Comparison of ENCODE assay signal across 1 cellular context in the genomic region with DNA sequence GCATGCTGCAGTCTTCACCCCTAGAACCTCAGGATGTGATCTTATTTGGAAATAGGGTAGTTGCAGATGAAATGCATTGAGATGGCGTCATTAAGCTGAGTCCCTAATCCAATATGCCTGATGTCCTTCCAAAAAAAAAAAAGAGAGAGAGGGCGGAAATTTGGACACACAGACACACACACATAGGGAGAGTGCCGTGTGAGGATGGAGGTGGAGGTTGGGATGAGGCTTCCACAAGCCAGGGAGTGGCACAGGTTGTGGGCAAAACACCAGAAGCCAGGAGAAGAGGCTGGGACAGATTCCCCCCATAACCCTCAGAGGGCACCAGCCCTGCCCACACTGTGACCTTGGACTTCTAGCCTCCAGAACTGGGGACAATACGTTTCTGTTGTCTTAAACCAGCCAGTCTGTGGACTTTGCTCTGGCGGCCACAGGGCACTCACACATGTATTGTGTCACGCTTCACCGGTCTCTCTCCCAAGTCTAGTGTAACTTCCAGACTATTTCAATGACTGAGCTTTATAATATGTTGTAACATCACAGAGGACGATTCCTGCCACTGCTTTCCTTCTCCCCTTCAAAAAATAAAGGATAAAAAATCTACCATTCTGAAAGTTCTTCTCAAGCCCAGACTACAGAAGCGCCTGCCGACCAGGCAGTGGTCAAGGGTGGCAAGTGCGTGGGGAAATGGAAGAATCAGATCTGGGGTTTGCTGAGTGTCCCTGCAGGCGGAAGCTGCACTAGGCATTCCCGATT.
TF ChIP-seq lines count a peak whose summit lies in the region.

No MANE protein-coding gene starts in this region.

TF ChIP-seq in HepG2, 621 proteins besides CTCF, POLR2A, EP300 and RAD21 (continues in another document):
- TF ChIP-seq, protein P1, sequence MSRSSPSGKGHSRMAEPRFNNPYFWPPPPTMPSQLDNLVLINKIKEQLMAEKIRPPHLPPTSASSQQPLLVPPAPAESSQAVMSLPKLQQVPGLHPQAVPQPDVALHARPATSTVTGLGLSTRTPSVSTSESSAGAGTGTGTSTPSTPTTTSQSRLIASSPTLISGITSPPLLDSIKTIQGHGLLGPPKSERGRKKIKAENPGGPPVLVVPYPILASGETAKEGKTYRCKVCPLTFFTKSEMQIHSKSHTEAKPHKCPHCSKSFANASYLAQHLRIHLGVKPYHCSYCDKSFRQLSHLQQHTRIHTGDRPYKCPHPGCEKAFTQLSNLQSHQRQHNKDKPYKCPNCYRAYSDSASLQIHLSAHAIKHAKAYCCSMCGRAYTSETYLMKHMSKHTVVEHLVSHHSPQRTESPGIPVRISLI (CRISPR knock-in tag; IDR thresholded peaks at IDR 0.05; ENCODE audit: borderline replicate concordance), result no peak
- peak; percentile 69; the same call in 1 of the 2 replicates for TF ChIP-seq MIER3 (CRISPR knock-in tag; IDR thresholded peaks at IDR 0.05; ENCODE audit: borderline replicate concordance)
- no peak for TF ChIP-seq FOSL1 (CRISPR knock-in tag; IDR thresholded peaks at IDR 0.05; ENCODE audit: borderline replicate concordance)
- TF ChIP-seq TBX2 (CRISPR knock-in tag; IDR thresholded peaks at IDR 0.05; ENCODE audit: borderline replicate concordance), result peak; percentile 50; the same call in 1 of the 2 replicates
- TF ChIP-seq NFKB2 (CRISPR knock-in tag; IDR thresholded peaks at IDR 0.05; ENCODE audit: borderline replicate concordance), result no peak
- no peak for TF ChIP-seq SMAD9 (CRISPR knock-in tag; IDR thresholded peaks at IDR 0.05)
- TF ChIP-seq, protein P2, sequence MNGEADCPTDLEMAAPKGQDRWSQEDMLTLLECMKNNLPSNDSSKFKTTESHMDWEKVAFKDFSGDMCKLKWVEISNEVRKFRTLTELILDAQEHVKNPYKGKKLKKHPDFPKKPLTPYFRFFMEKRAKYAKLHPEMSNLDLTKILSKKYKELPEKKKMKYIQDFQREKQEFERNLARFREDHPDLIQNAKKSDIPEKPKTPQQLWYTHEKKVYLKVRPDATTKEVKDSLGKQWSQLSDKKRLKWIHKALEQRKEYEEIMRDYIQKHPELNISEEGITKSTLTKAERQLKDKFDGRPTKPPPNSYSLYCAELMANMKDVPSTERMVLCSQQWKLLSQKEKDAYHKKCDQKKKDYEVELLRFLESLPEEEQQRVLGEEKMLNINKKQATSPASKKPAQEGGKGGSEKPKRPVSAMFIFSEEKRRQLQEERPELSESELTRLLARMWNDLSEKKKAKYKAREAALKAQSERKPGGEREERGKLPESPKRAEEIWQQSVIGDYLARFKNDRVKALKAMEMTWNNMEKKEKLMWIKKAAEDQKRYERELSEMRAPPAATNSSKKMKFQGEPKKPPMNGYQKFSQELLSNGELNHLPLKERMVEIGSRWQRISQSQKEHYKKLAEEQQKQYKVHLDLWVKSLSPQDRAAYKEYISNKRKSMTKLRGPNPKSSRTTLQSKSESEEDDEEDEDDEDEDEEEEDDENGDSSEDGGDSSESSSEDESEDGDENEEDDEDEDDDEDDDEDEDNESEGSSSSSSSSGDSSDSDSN (CRISPR knock-in tag; IDR thresholded peaks at IDR 0.05), result no peak
- no peak for TF ChIP-seq ZNF496 (CRISPR knock-in tag; IDR thresholded peaks at IDR 0.05; ENCODE audit: insufficient replicate concordance)
- TF ChIP-seq TOPORS (CRISPR knock-in tag; IDR thresholded peaks at IDR 0.05), result 0 out of 2 replicates have a peak, but pooled peaks have one; percentile 54
- TF ChIP-seq HNF4A (CRISPR knock-in tag; IDR thresholded peaks at IDR 0.05), result peak; percentile 98
- no peak for TF ChIP-seq CENPT (CRISPR knock-in tag; IDR thresholded peaks at IDR 0.05; ENCODE audit: low read depth)
- TF ChIP-seq, protein P3, sequence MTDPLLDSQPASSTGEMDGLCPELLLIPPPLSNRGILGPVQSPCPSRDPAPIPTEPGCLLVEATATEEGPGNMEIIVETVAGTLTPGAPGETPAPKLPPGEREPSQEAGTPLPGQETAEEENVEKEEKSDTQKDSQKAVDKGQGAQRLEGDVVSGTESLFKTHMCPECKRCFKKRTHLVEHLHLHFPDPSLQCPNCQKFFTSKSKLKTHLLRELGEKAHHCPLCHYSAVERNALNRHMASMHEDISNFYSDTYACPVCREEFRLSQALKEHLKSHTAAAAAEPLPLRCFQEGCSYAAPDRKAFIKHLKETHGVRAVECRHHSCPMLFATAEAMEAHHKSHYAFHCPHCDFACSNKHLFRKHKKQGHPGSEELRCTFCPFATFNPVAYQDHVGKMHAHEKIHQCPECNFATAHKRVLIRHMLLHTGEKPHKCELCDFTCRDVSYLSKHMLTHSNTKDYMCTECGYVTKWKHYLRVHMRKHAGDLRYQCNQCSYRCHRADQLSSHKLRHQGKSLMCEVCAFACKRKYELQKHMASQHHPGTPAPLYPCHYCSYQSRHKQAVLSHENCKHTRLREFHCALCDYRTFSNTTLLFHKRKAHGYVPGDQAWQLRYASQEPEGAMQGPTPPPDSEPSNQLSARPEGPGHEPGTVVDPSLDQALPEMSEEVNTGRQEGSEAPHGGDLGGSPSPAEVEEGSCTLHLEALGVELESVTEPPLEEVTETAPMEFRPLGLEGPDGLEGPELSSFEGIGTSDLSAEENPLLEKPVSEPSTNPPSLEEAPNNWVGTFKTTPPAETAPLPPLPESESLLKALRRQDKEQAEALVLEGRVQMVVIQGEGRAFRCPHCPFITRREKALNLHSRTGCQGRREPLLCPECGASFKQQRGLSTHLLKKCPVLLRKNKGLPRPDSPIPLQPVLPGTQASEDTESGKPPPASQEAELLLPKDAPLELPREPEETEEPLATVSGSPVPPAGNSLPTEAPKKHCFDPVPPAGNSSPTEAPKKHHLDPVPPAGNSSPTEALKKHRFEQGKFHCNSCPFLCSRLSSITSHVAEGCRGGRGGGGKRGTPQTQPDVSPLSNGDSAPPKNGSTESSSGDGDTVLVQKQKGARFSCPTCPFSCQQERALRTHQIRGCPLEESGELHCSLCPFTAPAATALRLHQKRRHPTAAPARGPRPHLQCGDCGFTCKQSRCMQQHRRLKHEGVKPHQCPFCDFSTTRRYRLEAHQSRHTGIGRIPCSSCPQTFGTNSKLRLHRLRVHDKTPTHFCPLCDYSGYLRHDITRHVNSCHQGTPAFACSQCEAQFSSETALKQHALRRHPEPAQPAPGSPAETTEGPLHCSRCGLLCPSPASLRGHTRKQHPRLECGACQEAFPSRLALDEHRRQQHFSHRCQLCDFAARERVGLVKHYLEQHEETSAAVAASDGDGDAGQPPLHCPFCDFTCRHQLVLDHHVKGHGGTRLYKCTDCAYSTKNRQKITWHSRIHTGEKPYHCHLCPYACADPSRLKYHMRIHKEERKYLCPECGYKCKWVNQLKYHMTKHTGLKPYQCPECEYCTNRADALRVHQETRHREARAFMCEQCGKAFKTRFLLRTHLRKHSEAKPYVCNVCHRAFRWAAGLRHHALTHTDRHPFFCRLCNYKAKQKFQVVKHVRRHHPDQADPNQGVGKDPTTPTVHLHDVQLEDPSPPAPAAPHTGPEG (CRISPR knock-in tag; IDR thresholded peaks at IDR 0.05), result no peak
- TF ChIP-seq XRCC5 (optimal IDR thresholded peaks at IDR 0.05; ENCODE audit: low read length), result peak; percentile 27
- TF ChIP-seq ZBTB8A (CRISPR knock-in tag; IDR thresholded peaks at IDR 0.05; ENCODE audit: borderline replicate concordance, low read depth), result no peak
- TF ChIP-seq ISX (CRISPR knock-in tag; conservative IDR thresholded peaks at IDR 0.05), result no peak
- no peak for TF ChIP-seq MEF2D (CRISPR knock-in tag; IDR thresholded peaks at IDR 0.05)
- no peak for TF ChIP-seq ZNF350 (CRISPR knock-in tag; IDR thresholded peaks at IDR 0.05; ENCODE audit: borderline replicate concordance, low read depth)
- TF ChIP-seq, protein P4, sequence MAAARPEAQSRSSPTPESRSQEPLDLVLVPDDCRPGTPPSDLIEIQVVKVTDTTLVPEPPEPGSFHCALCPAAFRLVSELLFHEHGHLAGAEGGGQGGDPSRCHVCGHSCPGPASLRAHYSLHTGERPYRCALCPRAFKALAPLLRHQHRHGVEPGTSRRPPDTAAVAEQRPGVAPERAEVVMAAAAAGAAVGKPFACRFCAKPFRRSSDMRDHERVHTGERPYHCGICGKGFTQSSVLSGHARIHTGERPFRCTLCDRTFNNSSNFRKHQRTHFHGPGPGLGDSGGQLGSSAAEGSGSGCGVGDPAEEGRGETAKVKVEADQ (CRISPR knock-in tag; IDR thresholded peaks at IDR 0.05; ENCODE audit: borderline replicate concordance), result no peak
- TF ChIP-seq, protein P5, sequence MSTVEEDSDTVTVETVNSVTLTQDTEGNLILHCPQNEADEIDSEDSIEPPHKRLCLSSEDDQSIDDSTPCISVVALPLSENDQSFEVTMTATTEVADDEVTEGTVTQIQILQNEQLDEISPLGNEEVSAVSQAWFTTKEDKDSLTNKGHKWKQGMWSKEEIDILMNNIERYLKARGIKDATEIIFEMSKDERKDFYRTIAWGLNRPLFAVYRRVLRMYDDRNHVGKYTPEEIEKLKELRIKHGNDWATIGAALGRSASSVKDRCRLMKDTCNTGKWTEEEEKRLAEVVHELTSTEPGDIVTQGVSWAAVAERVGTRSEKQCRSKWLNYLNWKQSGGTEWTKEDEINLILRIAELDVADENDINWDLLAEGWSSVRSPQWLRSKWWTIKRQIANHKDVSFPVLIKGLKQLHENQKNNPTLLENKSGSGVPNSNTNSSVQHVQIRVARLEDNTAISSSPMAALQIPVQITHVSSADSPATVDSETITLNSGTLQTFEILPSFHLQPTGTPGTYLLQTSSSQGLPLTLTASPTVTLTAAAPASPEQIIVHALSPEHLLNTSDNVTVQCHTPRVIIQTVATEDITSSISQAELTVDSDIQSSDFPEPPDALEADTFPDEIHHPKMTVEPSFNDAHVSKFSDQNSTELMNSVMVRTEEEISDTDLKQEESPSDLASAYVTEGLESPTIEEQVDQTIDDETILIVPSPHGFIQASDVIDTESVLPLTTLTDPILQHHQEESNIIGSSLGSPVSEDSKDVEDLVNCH (CRISPR knock-in tag; IDR thresholded peaks at IDR 0.05), result no peak
- TF ChIP-seq, protein P6, sequence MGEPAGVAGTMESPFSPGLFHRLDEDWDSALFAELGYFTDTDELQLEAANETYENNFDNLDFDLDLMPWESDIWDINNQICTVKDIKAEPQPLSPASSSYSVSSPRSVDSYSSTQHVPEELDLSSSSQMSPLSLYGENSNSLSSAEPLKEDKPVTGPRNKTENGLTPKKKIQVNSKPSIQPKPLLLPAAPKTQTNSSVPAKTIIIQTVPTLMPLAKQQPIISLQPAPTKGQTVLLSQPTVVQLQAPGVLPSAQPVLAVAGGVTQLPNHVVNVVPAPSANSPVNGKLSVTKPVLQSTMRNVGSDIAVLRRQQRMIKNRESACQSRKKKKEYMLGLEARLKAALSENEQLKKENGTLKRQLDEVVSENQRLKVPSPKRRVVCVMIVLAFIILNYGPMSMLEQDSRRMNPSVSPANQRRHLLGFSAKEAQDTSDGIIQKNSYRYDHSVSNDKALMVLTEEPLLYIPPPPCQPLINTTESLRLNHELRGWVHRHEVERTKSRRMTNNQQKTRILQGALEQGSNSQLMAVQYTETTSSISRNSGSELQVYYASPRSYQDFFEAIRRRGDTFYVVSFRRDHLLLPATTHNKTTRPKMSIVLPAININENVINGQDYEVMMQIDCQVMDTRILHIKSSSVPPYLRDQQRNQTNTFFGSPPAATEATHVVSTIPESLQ (CRISPR knock-in tag; conservative IDR thresholded peaks at IDR 0.05), result no peak
- no peak; the same call in 1 of the 2 replicates for TF ChIP-seq PHF21A (CRISPR knock-in tag; IDR thresholded peaks at IDR 0.05)
- TF ChIP-seq, protein P7, sequence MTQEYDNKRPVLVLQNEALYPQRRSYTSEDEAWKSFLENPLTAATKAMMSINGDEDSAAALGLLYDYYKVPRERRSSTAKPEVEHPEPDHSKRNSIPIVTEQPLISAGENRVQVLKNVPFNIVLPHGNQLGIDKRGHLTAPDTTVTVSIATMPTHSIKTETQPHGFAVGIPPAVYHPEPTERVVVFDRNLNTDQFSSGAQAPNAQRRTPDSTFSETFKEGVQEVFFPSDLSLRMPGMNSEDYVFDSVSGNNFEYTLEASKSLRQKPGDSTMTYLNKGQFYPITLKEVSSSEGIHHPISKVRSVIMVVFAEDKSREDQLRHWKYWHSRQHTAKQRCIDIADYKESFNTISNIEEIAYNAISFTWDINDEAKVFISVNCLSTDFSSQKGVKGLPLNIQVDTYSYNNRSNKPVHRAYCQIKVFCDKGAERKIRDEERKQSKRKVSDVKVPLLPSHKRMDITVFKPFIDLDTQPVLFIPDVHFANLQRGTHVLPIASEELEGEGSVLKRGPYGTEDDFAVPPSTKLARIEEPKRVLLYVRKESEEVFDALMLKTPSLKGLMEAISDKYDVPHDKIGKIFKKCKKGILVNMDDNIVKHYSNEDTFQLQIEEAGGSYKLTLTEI (CRISPR knock-in tag; conservative IDR thresholded peaks at IDR 0.05), result no peak
- TF ChIP-seq NFE2L1 (CRISPR knock-in tag; IDR thresholded peaks at IDR 0.05; ENCODE audit: borderline replicate concordance), result no peak
- TF ChIP-seq SETDB1 (CRISPR knock-in tag; IDR thresholded peaks at IDR 0.05; ENCODE audit: borderline replicate concordance), result no peak
- peak; percentile 66 for TF ChIP-seq MED1 (CRISPR knock-in tag; IDR thresholded peaks at IDR 0.05)
- TF ChIP-seq, protein P8, sequence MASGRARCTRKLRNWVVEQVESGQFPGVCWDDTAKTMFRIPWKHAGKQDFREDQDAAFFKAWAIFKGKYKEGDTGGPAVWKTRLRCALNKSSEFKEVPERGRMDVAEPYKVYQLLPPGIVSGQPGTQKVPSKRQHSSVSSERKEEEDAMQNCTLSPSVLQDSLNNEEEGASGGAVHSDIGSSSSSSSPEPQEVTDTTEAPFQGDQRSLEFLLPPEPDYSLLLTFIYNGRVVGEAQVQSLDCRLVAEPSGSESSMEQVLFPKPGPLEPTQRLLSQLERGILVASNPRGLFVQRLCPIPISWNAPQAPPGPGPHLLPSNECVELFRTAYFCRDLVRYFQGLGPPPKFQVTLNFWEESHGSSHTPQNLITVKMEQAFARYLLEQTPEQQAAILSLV (CRISPR knock-in tag; IDR thresholded peaks at IDR 0.05; ENCODE audit: borderline replicate concordance), result no peak
- TF ChIP-seq MBD4 (IDR thresholded peaks at IDR 0.05; ENCODE audit: borderline replicate concordance, low read length), result no peak
- TF ChIP-seq ZNF432 (CRISPR knock-in tag; IDR thresholded peaks at IDR 0.05; ENCODE audit: borderline replicate concordance), result no peak
- TF ChIP-seq ZNF569 (CRISPR knock-in tag; IDR thresholded peaks at IDR 0.05; ENCODE audit: borderline replicate concordance), result no peak
- TF ChIP-seq RAD51 (IDR thresholded peaks at IDR 0.05; ENCODE audit: borderline replicate concordance), result no peak
- no peak for TF ChIP-seq ZNF354B (CRISPR knock-in tag; IDR thresholded peaks at IDR 0.05)
- no peak for TF ChIP-seq NFKBIZ (CRISPR knock-in tag; IDR thresholded peaks at IDR 0.05)
- no peak for TF ChIP-seq NPAS2 (CRISPR knock-in tag; IDR thresholded peaks at IDR 0.05; ENCODE audit: borderline replicate concordance)
- no peak for TF ChIP-seq SOX6 (IDR thresholded peaks at IDR 0.05)
- peak; percentile 100 for TF ChIP-seq SOX6 (CRISPR knock-in tag; IDR thresholded peaks at IDR 0.05)
- no peak for TF ChIP-seq SCMH1 (CRISPR knock-in tag; IDR thresholded peaks at IDR 0.05; ENCODE audit: borderline replicate concordance)
- TF ChIP-seq ZNF33A (CRISPR knock-in tag; IDR thresholded peaks at IDR 0.05; ENCODE audit: borderline replicate concordance), result no peak
- TF ChIP-seq, protein P9, sequence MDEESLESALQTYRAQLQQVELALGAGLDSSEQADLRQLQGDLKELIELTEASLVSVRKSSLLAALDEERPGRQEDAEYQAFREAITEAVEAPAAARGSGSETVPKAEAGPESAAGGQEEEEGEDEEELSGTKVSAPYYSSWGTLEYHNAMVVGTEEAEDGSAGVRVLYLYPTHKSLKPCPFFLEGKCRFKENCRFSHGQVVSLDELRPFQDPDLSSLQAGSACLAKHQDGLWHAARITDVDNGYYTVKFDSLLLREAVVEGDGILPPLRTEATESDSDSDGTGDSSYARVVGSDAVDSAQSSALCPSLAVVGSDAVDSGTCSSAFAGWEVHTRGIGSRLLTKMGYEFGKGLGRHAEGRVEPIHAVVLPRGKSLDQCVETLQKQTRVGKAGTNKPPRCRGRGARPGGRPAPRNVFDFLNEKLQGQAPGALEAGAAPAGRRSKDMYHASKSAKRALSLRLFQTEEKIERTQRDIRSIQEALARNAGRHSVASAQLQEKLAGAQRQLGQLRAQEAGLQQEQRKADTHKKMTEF (CRISPR knock-in tag; IDR thresholded peaks at IDR 0.05), result peak; percentile 62; the same call in 1 of the 2 replicates
